21 cellular contexts compared by ENCODE assay signal in the genomic region with DNA sequence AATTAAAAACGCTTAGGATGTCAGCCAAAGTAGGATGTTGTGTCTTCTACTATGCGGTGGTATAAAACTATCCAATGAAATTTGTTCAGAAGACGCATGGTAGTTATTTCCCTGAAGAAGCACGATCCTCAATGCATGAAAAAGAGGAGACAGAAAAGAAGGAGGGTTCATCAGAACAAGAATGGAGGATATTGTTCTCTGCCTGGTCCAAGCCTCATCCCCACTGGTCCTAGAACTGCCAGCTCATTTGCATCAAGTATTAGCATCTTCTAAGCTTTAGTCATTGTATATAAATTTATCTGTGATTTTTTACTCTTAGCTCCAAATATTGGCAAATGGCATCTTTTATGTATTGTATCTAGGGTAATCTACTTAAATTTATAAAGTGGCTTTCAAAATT.
"Had no signal": no experiment of that assay in that cellular context is flagged by ENCODE, and none has a peak within 500 bp of the region (broad histone marks: within the 10 kb centered on the region; RNA-seq: fewer than 3 reads in every experiment).

No MANE protein-coding gene starts in this region.

- ATAC-seq: foreskin keratinocyte, left cardiac atrium, lower lobe of right lung, sciatic nerve had no signal

- H3K27ac Mint-ChIP-seq: endodermal cell, nephron had no signal

- H3K9me3 ChIP-seq: colonic mucosa, left ventricle myocardium inferior, lower lobe of right lung, neutrophil, spleen, stomach had no signal

- H3K27me3 ChIP-seq: colonic mucosa, foreskin keratinocyte, hepatocyte, neutrophil, spleen, stomach had no signal

- H3K79me2 ChIP-seq: hepatocyte had no signal

- DNase-seq: colonic mucosa; effector CD4-positive, alpha-beta T cell; endodermal cell; foreskin keratinocyte; kidney; left cardiac atrium; left ventricle myocardium inferior; lower lobe of right lung; mesenchymal stem cell; naive B cell; posterior cingulate gyrus; spleen; stimulated activated CD4-positive, alpha-beta T cell treated with anti-CD3 and anti-CD28 coated beads, Interleukin-2, amount 100 ng/mL, for 24 hours; stimulated activated naive CD4-positive, alpha-beta T cell; stomach; substantia nigra; trophoblast cell had no signal

- H3K4me1 ChIP-seq: colonic mucosa, left ventricle myocardium inferior, lower lobe of right lung, spleen, stomach had no signal

- H3K9me3 Mint-ChIP-seq: endodermal cell, naive B cell, nephron had no signal

- H3K27me3 Mint-ChIP-seq: naive B cell had no signal

- H2AFZ ChIP-seq: hepatocyte had no signal

- H3K4me2 ChIP-seq: hepatocyte had no signal

- H3K27ac ChIP-seq: colonic mucosa, foreskin keratinocyte, hepatocyte, left ventricle myocardium inferior, lower lobe of right lung, neutrophil, spleen, stomach had no signal

- H3K4me3 Mint-ChIP-seq: endodermal cell, naive B cell, nephron had no signal

- H3K4me3 ChIP-seq: colonic mucosa, hepatocyte, left ventricle myocardium inferior, lower lobe of right lung, spleen, stomach had no signal

- H3K36me3 Mint-ChIP-seq: naive B cell had no signal

- H3K36me3 ChIP-seq: colonic mucosa, left ventricle myocardium inferior, lower lobe of right lung, neutrophil, spleen, stomach had no signal
